Comparison of ENCODE assay signal across 12 cellular contexts in the genomic region with DNA sequence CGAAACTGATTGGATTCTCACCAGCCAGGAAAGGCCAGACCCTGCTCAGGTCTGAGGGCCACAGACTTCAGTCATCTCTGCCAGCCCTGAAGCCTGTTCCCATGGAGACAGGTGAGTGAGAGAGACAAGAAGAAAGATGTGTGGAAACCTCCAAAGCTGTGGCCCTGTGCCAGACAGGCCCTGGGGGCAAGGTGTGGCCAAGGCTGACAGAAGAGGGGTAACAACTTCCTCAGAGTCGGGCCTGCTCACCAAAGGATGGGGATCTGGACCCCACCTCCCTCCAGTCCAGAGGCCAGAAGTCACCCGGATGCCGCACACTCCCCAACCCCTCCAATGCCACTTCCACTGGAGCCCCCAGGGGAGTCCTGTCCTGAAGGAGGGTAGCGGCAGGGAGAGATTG.
DNase-seq lines count a peak whose midpoint lies in the region; ATAC-seq lines count a peak whose summit lies in the region.
"Had no signal": no experiment of that assay in that cellular context is flagged by ENCODE, and none has a peak within 500 bp of the region (broad histone marks: within the 10 kb centered on the region; RNA-seq: fewer than 3 reads in every experiment).

No MANE protein-coding gene starts in this region.

- no peak for ATAC-seq in naive B cell (ENCODE audit: low read depth in 2 of 2)
- ATAC-seq: activated CD4-positive, CD25-positive, alpha-beta regulatory T cell treated with anti-CD3 and anti-CD28 coated beads, Interleukin-2, amount 50 U/mL, for 24 hours had no signal

- peak overlapping the region in 3 of 6 donors; percentile 28 to 85 (median 32) for H3K27ac Mint-ChIP-seq in naive B cell
- H3K27ac Mint-ChIP-seq: CD4-positive, alpha-beta T cell had no signal

- no peaks in the 10 kb centered on the region for H3K36me3 Mint-ChIP-seq in naive B cell

- H3K4me3 Mint-ChIP-seq in naive B cell, result peak overlapping the region in 6 of 8 donors; percentile 15 to 87 (median 54)
- H3K4me3 Mint-ChIP-seq: activated T-cell treated with anti-CD3 and anti-CD28 coated beads, Interleukin-2, amount 50 U/mL, for 4 hours; CD4-positive, alpha-beta T cell; neural crest cell had no signal

- DNase-seq in DMS79 (lab: John Stamatoyannopoulos, UW) (peak; percentile 81), NCI-H1105 (lab: John Stamatoyannopoulos, UW) (peak; percentile 89), RPMI7951 (ENCODE audit: low read depth) (peak; percentile 70), naive B cell (no peak), T-helper 2 cell (no peak), mucosa of gallbladder (ENCODE audit: low spot score) (no peak), activated T-cell treated with anti-CD3 and anti-CD28 coated beads for 4 hours (no peak)
- DNase-seq: activated T-cell treated with anti-CD3 and anti-CD28 coated beads, Interleukin-2, amount 50 U/mL, for 4 hours; CD4-positive, alpha-beta T cell; MV-4-11 had no signal

- H3K4me1 Mint-ChIP-seq in naive B cell, result peaks cover 59 to 73% (median 70%) of the 10 kb centered on the region in 3 donors

- H3K27me3 Mint-ChIP-seq in naive B cell, result peaks cover 13 to 16% (median 15%) of the 10 kb centered on the region in 3 donors

- no peaks in the 10 kb centered on the region for H3K9me3 Mint-ChIP-seq in naive B cell
- H3K9me3 Mint-ChIP-seq: activated T-cell treated with anti-CD3 and anti-CD28 coated beads, Interleukin-2, amount 50 U/mL, for 4 hours; CD4-positive, alpha-beta T cell; neural crest cell had no signal

Comparison
In these comparisons a context has a peak if more than half of its experiments do, and no peak if none do; other contexts are left out.
1. DNase-seq: peak in DMS79 (single experiment), NCI-H1105 (single experiment) and RPMI7951 (single experiment); none in naive B cell (single experiment), T-helper 2 cell (0 of 5), mucosa of gallbladder (single experiment) and activated T-cell treated with anti-CD3 and anti-CD28 coated beads for 4 hours (single experiment).